In genomic region chr6:166055801-166056200, GRCh38 we compare ENCODE assay signal across 25 cellular contexts.
"Had no signal": no experiment of that assay in that cellular context is flagged by ENCODE, and none has a peak within 500 bp of the region (broad histone marks: within the 10 kb centered on the region; RNA-seq: fewer than 3 reads in every experiment).

No MANE protein-coding gene starts in this region.

- H3K27me3 ChIP-seq: esophagus muscularis mucosa, foreskin keratinocyte, neural progenitor cell, right lobe of liver, suprapubic skin, thyroid gland had no signal

- ATAC-seq: foreskin keratinocyte; left colon; natural killer cell treated with Interleukin-12 subunit alpha and Interleukin-12 subunit beta and Interleukin-15 and Interleukin-18, amount 100 ng/mL, for 72 hours; right lobe of liver; stimulated activated naive B cell treated with anti-CD40 and anti-IgM and Interleukin-4, amounts not matched to agents 10 μg/mL and 1 μg/mL and 100 μg/mL, for 72 hours; stimulated activated naive CD8-positive, alpha-beta T cell treated with anti-CD3 and anti-CD28 coated beads, Interleukin-15, amount 100 ng/mL, for 72 hours had no signal

- H3K9me3 ChIP-seq: thyroid gland had no signal

- H2AFZ ChIP-seq: neural progenitor cell had no signal

- H3K4me3 ChIP-seq: dorsolateral prefrontal cortex, esophagus muscularis mucosa, lower lobe of right lung, neural progenitor cell, right lobe of liver, suprapubic skin, thyroid gland had no signal

- H3K36me3 ChIP-seq: esophagus muscularis mucosa, lower lobe of right lung, right lobe of liver, suprapubic skin, thyroid gland had no signal

- DNase-seq: central memory CD4-positive, alpha-beta T cell; dorsolateral prefrontal cortex; effector CD4-positive, alpha-beta T cell; endodermal cell; foreskin keratinocyte; immature natural killer cell; islet precursor cell; kidney glomerular epithelial cell; left colon; left ventricle myocardium superior; lower lobe of right lung; naive B cell; retina; right lobe of liver; small intestine; stimulated activated CD4-positive, alpha-beta T cell treated with anti-CD3 and anti-CD28 coated beads, Interleukin-15, amount 100 ng/mL, for 24 hours; stimulated activated CD4-positive, alpha-beta T cell treated with anti-CD3 and anti-CD28 coated beads, Interleukin-2, amount 100 ng/mL, for 48 hours; stimulated activated naive B cell treated with anti-CD40 and anti-IgM and Interleukin-4, amounts not matched to agents 10 μg/mL and 1 μg/mL and 100 μg/mL, for 72 hours; stimulated activated naive CD8-positive, alpha-beta T cell treated with anti-CD3 and anti-CD28 coated beads, Interleukin-15, amount 100 ng/mL, for 72 hours; thyroid gland; trophoblast cell had no signal

- H3K4me2 ChIP-seq: neural progenitor cell had no signal

- H3K27ac ChIP-seq: esophagus muscularis mucosa, foreskin keratinocyte, lower lobe of right lung, neural progenitor cell, right lobe of liver, suprapubic skin, thyroid gland had no signal

- H3K4me3 Mint-ChIP-seq: endodermal cell; immature natural killer cell; naive B cell; natural killer cell treated with Interleukin-12 subunit alpha and Interleukin-12 subunit beta and Interleukin-15 and Interleukin-18, amount 100 ng/mL, for 72 hours; neural progenitor cell; stimulated activated naive B cell treated with anti-CD40 and anti-IgM and Interleukin-4, amounts not matched to agents 10 μg/mL and 1 μg/mL and 100 μg/mL, for 72 hours; stimulated activated naive CD8-positive, alpha-beta T cell treated with anti-CD3 and anti-CD28 coated beads, Interleukin-15, amount 100 ng/mL, for 72 hours had no signal

- H3K4me1 ChIP-seq: foreskin keratinocyte, lower lobe of right lung, right lobe of liver, suprapubic skin had no signal

- H3K27ac Mint-ChIP-seq: endodermal cell; immature natural killer cell; naive B cell; natural killer cell treated with Interleukin-12 subunit alpha and Interleukin-12 subunit beta and Interleukin-15 and Interleukin-18, amount 100 ng/mL, for 72 hours; neural progenitor cell; stimulated activated naive B cell treated with anti-CD40 and anti-IgM and Interleukin-4, amounts not matched to agents 10 μg/mL and 1 μg/mL and 100 μg/mL, for 72 hours; stimulated activated naive CD8-positive, alpha-beta T cell treated with anti-CD3 and anti-CD28 coated beads, Interleukin-15, amount 100 ng/mL, for 72 hours had no signal

- H3K4me1 Mint-ChIP-seq: immature natural killer cell; naive B cell; stimulated activated naive B cell treated with anti-CD40 and anti-IgM and Interleukin-4, amounts not matched to agents 10 μg/mL and 1 μg/mL and 100 μg/mL, for 72 hours; stimulated activated naive CD8-positive, alpha-beta T cell treated with anti-CD3 and anti-CD28 coated beads, Interleukin-15, amount 100 ng/mL, for 72 hours had no signal

- H3K36me3 Mint-ChIP-seq: stimulated activated naive B cell treated with anti-CD40 and anti-IgM and Interleukin-4, amounts not matched to agents 10 μg/mL and 1 μg/mL and 100 μg/mL, for 72 hours had no signal

- H3K9ac ChIP-seq: neural progenitor cell had no signal
